Comparison of ENCODE assay signal across 8 cellular contexts in the genomic region with DNA sequence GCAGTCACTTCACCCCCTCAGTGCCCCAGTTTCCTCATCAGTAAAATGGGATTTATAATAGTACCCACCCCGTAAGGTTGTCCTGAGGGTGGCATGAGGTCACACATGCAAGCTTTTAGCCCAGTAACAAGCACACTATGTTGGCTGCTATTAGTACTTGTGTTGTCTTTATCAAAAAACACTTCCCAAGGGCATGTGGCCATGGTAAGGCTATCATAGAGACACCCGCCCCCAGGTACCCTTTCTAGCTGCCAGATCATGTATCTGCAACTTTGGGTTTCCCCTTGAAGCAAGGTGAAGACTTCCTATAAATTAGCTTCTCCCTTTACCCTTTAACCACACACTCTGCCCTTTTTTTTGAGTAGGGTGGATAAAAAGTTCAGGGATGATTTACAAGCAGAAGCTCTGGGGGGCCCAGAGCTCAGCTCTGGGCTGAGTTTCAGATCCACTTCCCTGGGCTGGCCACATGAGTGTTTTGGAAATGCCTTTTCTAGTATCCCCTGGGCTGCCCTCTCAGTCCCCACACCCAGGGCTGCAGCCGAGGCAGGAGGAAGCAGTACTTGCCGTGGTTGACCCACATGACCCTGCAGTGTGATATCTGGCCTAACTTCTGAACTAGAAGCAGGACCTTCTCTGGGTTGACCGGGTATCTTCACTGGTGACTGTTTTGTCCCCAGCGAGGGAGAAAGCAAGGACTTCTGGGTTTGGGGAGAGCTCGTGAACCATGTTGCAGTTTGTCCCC.
A peak's percentile ranks its signal among the peaks of the same experiment; 100 is the strongest.
DNase-seq lines count a peak whose midpoint lies in the region; ATAC-seq and TF ChIP-seq lines count a peak whose summit lies in the region.

No MANE protein-coding gene starts in this region.

- peak overlapping the region; percentile 33; the same call in 1 of the 2 replicates for H3K27ac ChIP-seq in MM.1S (ENCODE audit: low read length)

- H3F3A ChIP-seq in MM.1S (ENCODE audit: insufficient read depth, low read length): peaks cover 23% of the 10 kb centered on the region

- H3K9me3 ChIP-seq in MM.1S (replicated peaks; ENCODE audit: insufficient read depth, low read length): no peaks in the 10 kb centered on the region

- H3K36me3 Mint-ChIP-seq in activated naive CD8-positive, alpha-beta T cell treated with anti-CD3 and anti-CD28 coated beads, Interleukin-2, amount 50 U/mL, for 24 hours (ENCODE audit: low read depth): peaks cover 31% of the 10 kb centered on the region
- H3K36me3 Mint-ChIP-seq in memory B cell: peaks cover 11% of the 10 kb centered on the region

- no peaks in the 10 kb centered on the region for H3K9me3 Mint-ChIP-seq in activated naive CD8-positive, alpha-beta T cell treated with anti-CD3 and anti-CD28 coated beads, Interleukin-2, amount 50 U/mL, for 24 hours
- no peaks in the 10 kb centered on the region for H3K9me3 Mint-ChIP-seq in memory B cell

- peak overlapping the region; percentile 56 for H3K4me2 ChIP-seq in MM.1S (ENCODE audit: low read depth, low read length)

- H3K4me3 ChIP-seq in AG04449 (ENCODE audit: low read depth, low read length) (peak overlapping the region; percentile 12; the same call in 1 of the 2 replicates), MM.1S (ENCODE audit: low read length) (peak overlapping the region; percentile 43; the same call in 1 of the 2 replicates)

- POLR2A ChIA-PET in AG04449 (lab: Yijun Ruan, JAX): no interaction called here

- H3K9ac ChIP-seq in MM.1S (ENCODE audit: low read length): no peak overlapping the region; the same call in 1 of the 2 replicates

- DNase-seq in AG04449 (ENCODE audit: low read depth, low spot score) (no peak), MM.1S (no peak), memory B cell (ENCODE audit: low spot score in 2 of 2) (no peak), germinal center (ENCODE audit: low spot score) (no peak), DMS 273 (lab: John Stamatoyannopoulos, UW; ENCODE audit: unreplicated experiment) (no peak)
- DNase-seq in activated naive CD8-positive, alpha-beta T cell treated with anti-CD3 and anti-CD28 coated beads, Interleukin-2, amount 50 U/mL, for 24 hours: peak; percentile 40

- H3K4me1 ChIP-seq in MM.1S (ENCODE audit: low read length): peaks cover 44% of the 10 kb centered on the region

- no peaks in the 10 kb centered on the region for H4K20me1 ChIP-seq in MM.1S (ENCODE audit: insufficient read depth, low read length)

- no peaks in the 10 kb centered on the region for H3K9me2 ChIP-seq in MM.1S (replicated peaks; ENCODE audit: insufficient read depth, low read length)

- ATAC-seq in activated naive CD8-positive, alpha-beta T cell treated with anti-CD3 and anti-CD28 coated beads, Interleukin-2, amount 50 U/mL, for 24 hours: peak; percentile 50
- ATAC-seq in memory B cell (ENCODE audit: low read depth) (peak; percentile 20), HG02885 (IDR thresholded peaks at IDR 0.05; ENCODE audit: poor library complexity, unreplicated experiment) (no peak), HG02852 (IDR thresholded peaks at IDR 0.05; ENCODE audit: unreplicated experiment) (no peak)

- peak overlapping the region; percentile 93 for H3K27ac Mint-ChIP-seq in activated naive CD8-positive, alpha-beta T cell treated with anti-CD3 and anti-CD28 coated beads, Interleukin-2, amount 50 U/mL, for 24 hours
- H3K27ac Mint-ChIP-seq in memory B cell: peak overlapping the region; percentile 90

- no peaks in the 10 kb centered on the region for H3K27me3 ChIP-seq in MM.1S (replicated peaks; ENCODE audit: insufficient read depth, low read length)

- TF ChIP-seq CTCF in AG04449 (IDR thresholded peaks at IDR 0.05; ENCODE audit: insufficient read depth, low read length, missing control alignments) (no peak), MM.1S (IDR thresholded peaks at IDR 0.05; ENCODE audit: low read length) (no peak)

- H3K36me3 ChIP-seq in MM.1S (replicated peaks; ENCODE audit: insufficient read depth, low read length): no peaks in the 10 kb centered on the region

- H3K79me2 ChIP-seq in MM.1S (ENCODE audit: low read length): peaks cover 65% of the 10 kb centered on the region

- peaks cover 73% of the 10 kb centered on the region for H3K4me1 Mint-ChIP-seq in activated naive CD8-positive, alpha-beta T cell treated with anti-CD3 and anti-CD28 coated beads, Interleukin-2, amount 50 U/mL, for 24 hours
- peaks cover 47% of the 10 kb centered on the region for H3K4me1 Mint-ChIP-seq in memory B cell

- CTCF ChIA-PET in AG04449 (lab: Yijun Ruan, JAX): interaction anchor here (0.6 to 2.3 kb wide), 3 partner anchors 9 to 225 kb away, joined by 3 to 15 read pairs (median 3); no protein-coding TSS in a partner anchor

- peak overlapping the region; percentile 98 for H3K4me3 Mint-ChIP-seq in activated naive CD8-positive, alpha-beta T cell treated with anti-CD3 and anti-CD28 coated beads, Interleukin-2, amount 50 U/mL, for 24 hours
- H3K4me3 Mint-ChIP-seq in memory B cell: peak overlapping the region; percentile 93

- H3K27me3 Mint-ChIP-seq in activated naive CD8-positive, alpha-beta T cell treated with anti-CD3 and anti-CD28 coated beads, Interleukin-2, amount 50 U/mL, for 24 hours: no peaks in the 10 kb centered on the region
- no peaks in the 10 kb centered on the region for H3K27me3 Mint-ChIP-seq in memory B cell

- H2AFZ ChIP-seq in MM.1S (ENCODE audit: low read length): no peak overlapping the region

Comparison
In these comparisons a context has a peak if more than half of its experiments do, and no peak if none do; other contexts are left out.
1. ATAC-seq: peak in activated naive CD8-positive, alpha-beta T cell treated with anti-CD3 and anti-CD28 coated beads, Interleukin-2, amount 50 U/mL, for 24 hours (single experiment) and memory B cell (single experiment); none in HG02885 (single experiment) and HG02852 (single experiment).